In the genomic region with DNA sequence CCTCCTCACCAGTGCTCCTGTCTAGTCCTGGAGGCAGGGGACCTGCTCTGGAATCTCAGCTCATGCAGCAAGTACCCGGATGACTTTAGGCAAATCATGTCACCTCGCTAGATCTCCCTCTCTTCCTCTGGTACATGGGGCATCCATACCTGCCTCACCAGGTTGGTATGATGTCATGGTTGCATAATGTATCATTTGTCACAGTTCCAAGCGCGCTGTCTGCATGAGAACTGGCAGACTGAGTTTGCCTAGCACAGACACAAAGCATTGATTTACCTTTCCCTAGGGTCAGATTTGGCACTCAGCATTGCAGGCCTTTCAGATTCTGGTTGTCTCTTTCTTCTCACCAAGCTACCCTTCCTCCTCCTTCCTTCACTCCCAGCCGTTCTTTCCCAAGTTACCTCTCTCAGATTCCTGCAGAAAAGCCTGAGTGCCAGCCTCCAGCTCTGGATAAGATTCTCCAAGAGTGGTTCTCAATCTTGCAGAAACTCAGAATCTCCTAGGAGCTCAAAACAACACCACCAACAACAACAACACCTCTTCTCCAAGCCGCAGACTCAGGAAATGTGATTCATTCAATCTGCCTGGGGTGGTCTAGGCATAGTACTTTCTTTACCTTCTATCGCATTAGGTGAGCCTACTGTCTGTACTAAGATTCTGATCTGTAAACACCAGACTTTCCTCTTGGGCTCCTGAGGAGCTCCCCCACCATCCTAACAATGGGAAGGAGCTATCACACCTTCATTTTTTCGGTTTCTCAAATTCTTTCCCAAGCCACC, we compare ENCODE assay signal across 14 cellular contexts. TPM values are rescaled to one million over a fixed set of nuclear protein-coding genes. Genes with fewer than 3 reads are reported as not detected.
DNase-seq lines count a peak whose midpoint lies in the region; ATAC-seq and TF ChIP-seq lines count a peak whose summit lies in the region.
"Had no signal": no experiment of that assay in that cellular context is flagged by ENCODE, and none has a peak within 500 bp of the region (broad histone marks: within the 10 kb centered on the region; RNA-seq: fewer than 3 reads in every experiment).

No MANE protein-coding gene starts in this region.

- H3K27ac Mint-ChIP-seq in activated CD8-positive, alpha-beta memory T cell treated with anti-CD3 and anti-CD28 coated beads, Interleukin-2, amount 10 ng/mL, durations not matched to agents 7 days and 5 days, result peak overlapping the region; percentile 11
- peak overlapping the region; percentile 88 to 93 for H3K27ac Mint-ChIP-seq in T-cell
- H3K27ac Mint-ChIP-seq: activated CD4-positive, alpha-beta T cell treated with anti-CD3 and anti-CD28 coated beads, Interleukin-2, amount 10 ng/mL, durations not matched to agents 24 days and 14 days; activated naive CD4-positive, alpha-beta T cell treated with anti-CD3 and anti-CD28 coated beads for 36 hours; T-helper 2 cell treated with Interferon-gamma antibody and Interleukin-4, amounts not matched to agents 5 μg/mL and 100 μg/mL, for 36 hours had no signal

- H3K27me3 Mint-ChIP-seq in activated CD8-positive, alpha-beta memory T cell treated with anti-CD3 and anti-CD28 coated beads, Interleukin-2, amount 10 ng/mL, durations not matched to agents 7 days and 5 days, result peaks cover 3% of the 10 kb centered on the region
- no peaks in the 10 kb centered on the region for H3K27me3 Mint-ChIP-seq in T-cell

- H3K4me3 ChIP-seq in fibroblast of pulmonary artery (replicated peaks; ENCODE audit: low read depth, low read length), result no peak overlapping the region
- H3K4me3 ChIP-seq: ovary, transverse colon had no signal

- POLR2A ChIA-PET in T-cell (lab: Charles Lee), result interaction anchor here in 1 of 2 donors (1.2 to 2.4 kb wide), 2 partner anchors 27 to 54 kb away, joined by 3 to 19 read pairs; no protein-coding TSS in a partner anchor

- no peaks in the 10 kb centered on the region for H3K9me3 Mint-ChIP-seq in activated CD8-positive, alpha-beta memory T cell treated with anti-CD3 and anti-CD28 coated beads, Interleukin-2, amount 10 ng/mL, durations not matched to agents 7 days and 5 days (ENCODE audit: low read depth)
- no peaks in the 10 kb centered on the region for H3K9me3 Mint-ChIP-seq in T-cell
- H3K9me3 Mint-ChIP-seq: activated CD4-positive, alpha-beta T cell treated with anti-CD3 and anti-CD28 coated beads, Interleukin-2, amount 10 ng/mL, durations not matched to agents 24 days and 14 days; activated naive CD4-positive, alpha-beta T cell treated with anti-CD3 and anti-CD28 coated beads for 36 hours; T-helper 2 cell treated with Interferon-gamma antibody and Interleukin-4, amounts not matched to agents 5 μg/mL and 100 μg/mL, for 36 hours had no signal

- H3K36me3 Mint-ChIP-seq in activated CD8-positive, alpha-beta memory T cell treated with anti-CD3 and anti-CD28 coated beads, Interleukin-2, amount 10 ng/mL, durations not matched to agents 7 days and 5 days, result no peaks in the 10 kb centered on the region
- H3K36me3 Mint-ChIP-seq in T-cell, result no peaks in the 10 kb centered on the region

- peaks cover 9% of the 10 kb centered on the region for H3K4me1 Mint-ChIP-seq in activated CD8-positive, alpha-beta memory T cell treated with anti-CD3 and anti-CD28 coated beads, Interleukin-2, amount 10 ng/mL, durations not matched to agents 7 days and 5 days
- peaks cover 0 to 12% (median 8%) of the 10 kb centered on the region in 3 donors for H3K4me1 Mint-ChIP-seq in T-cell
- H3K4me1 Mint-ChIP-seq: activated CD4-positive, alpha-beta T cell treated with anti-CD3 and anti-CD28 coated beads, Interleukin-2, amount 10 ng/mL, durations not matched to agents 24 days and 14 days had no signal

- H3K4me3 Mint-ChIP-seq in activated CD8-positive, alpha-beta memory T cell treated with anti-CD3 and anti-CD28 coated beads, Interleukin-2, amount 10 ng/mL, durations not matched to agents 7 days and 5 days, result no peak overlapping the region
- peak overlapping the region in 2 of 3 donors; percentile 39 to 61 for H3K4me3 Mint-ChIP-seq in T-cell
- H3K4me3 Mint-ChIP-seq: activated CD4-positive, alpha-beta T cell treated with anti-CD3 and anti-CD28 coated beads, Interleukin-2, amount 10 ng/mL, durations not matched to agents 24 days and 14 days; activated naive CD4-positive, alpha-beta T cell treated with anti-CD3 and anti-CD28 coated beads for 36 hours; T-helper 2 cell treated with Interferon-gamma antibody and Interleukin-4, amounts not matched to agents 5 μg/mL and 100 μg/mL, for 36 hours had no signal

- CTCF ChIA-PET in activated CD8-positive, alpha-beta memory T cell treated with anti-CD3 and anti-CD28 coated beads, Interleukin-2, amount 10 ng/mL, durations not matched to agents 7 days and 5 days (lab: Charles Lee), result interaction anchor here (1.0 to 1.1 kb wide), 2 partner anchors 32 to 37 kb away, joined by 3 to 4 read pairs; no protein-coding TSS in a partner anchor
- CTCF ChIA-PET in T-cell (lab: Charles Lee), result interaction anchor here in 1 of 2 donors (1.2 to 1.3 kb wide), 2 partner anchors 27 to 30 kb away, joined by 3 to 4 read pairs; no protein-coding TSS in a partner anchor

- peak; percentile 50 for DNase-seq in activated CD8-positive, alpha-beta memory T cell treated with anti-CD3 and anti-CD28 coated beads, Interleukin-2, amount 10 ng/mL, durations not matched to agents 7 days and 5 days
- DNase-seq in activated CD8-positive, alpha-beta memory T cell treated with anti-CD3 and anti-CD28 coated beads, Interleukin-2, amount 50 U/mL, for 48 hours, result no peak
- DNase-seq in T-cell (peak in 13 of 34 experiments; percentile 4 to 42 (median 8)), fibroblast of pulmonary artery (ENCODE audit: low read depth) (peak; percentile 55), SW480 (ENCODE audit: low spot score) (no peak), NCI-H2227 (lab: John Stamatoyannopoulos, UW; ENCODE audit: unreplicated experiment) (no peak), SW 1271 (lab: John Stamatoyannopoulos, UW) (no peak)
- peak; percentile 5 to 7 for DNase-seq in stimulated activated CD8-positive, alpha-beta memory T cell treated with anti-CD3 and anti-CD28 coated beads, Interleukin-15, amount 100 ng/mL, for 4 hours (ENCODE audit: low read depth in 2 of 2)
- DNase-seq: activated CD4-positive, alpha-beta T cell treated with anti-CD3 and anti-CD28 coated beads, Interleukin-2, amount 10 ng/mL, durations not matched to agents 24 days and 14 days; activated naive CD4-positive, alpha-beta T cell treated with anti-CD3 and anti-CD28 coated beads for 36 hours; NCI-H2081; ovary; transverse colon had no signal

- ATAC-seq in activated CD8-positive, alpha-beta memory T cell treated with anti-CD3 and anti-CD28 coated beads, Interleukin-2, amount 10 ng/mL, durations not matched to agents 7 days and 5 days, result peak; percentile 78
- peak; percentile 32 to 86 (median 49) for ATAC-seq in T-cell (replicated peaks in 1 of 4)

- no peak for TF ChIP-seq CTCF in fibroblast of pulmonary artery (IDR thresholded peaks at IDR 0.05; ENCODE audit: low read length, missing control alignments)

RNA-seq across cellular contexts. Expression of gene FAM43A, which starts 29.5 kb away (rescaled TPM):
- 10 to 100 TPM in 1 of 2 experiments, 1 to 10 TPM in 1; 1.6 to 10.0 TPM for total RNA-seq in activated CD8-positive, alpha-beta memory T cell treated with anti-CD3 and anti-CD28 coated beads, Interleukin-2, amount 10 ng/mL, durations not matched to agents 7 days and 5 days
- total RNA-seq in T-cell, result 10 to 100 TPM in 2 of 5 donors, 1 to 10 TPM in 3; 2.2 to 14.2 (median 8.1) TPM

RNA-seq across cellular contexts. Expression of gene LSG1, which starts 43.2 kb away (rescaled TPM):
- 10 to 100 TPM; 42.8 to 58.7 TPM for total RNA-seq in activated CD8-positive, alpha-beta memory T cell treated with anti-CD3 and anti-CD28 coated beads, Interleukin-2, amount 10 ng/mL, durations not matched to agents 7 days and 5 days
- total RNA-seq in T-cell, result 10 to 100 TPM; 40.0 to 83.5 (median 49.5) TPM

Comparison
In these comparisons a context has a peak if more than half of its experiments do, and no peak if none do; other contexts are left out.
1. DNase-seq: peak in activated CD8-positive, alpha-beta memory T cell treated with anti-CD3 and anti-CD28 coated beads, Interleukin-2, amount 10 ng/mL, durations not matched to agents 7 days and 5 days (single experiment), fibroblast of pulmonary artery (single experiment) and stimulated activated CD8-positive, alpha-beta memory T cell treated with anti-CD3 and anti-CD28 coated beads, Interleukin-15, amount 100 ng/mL, for 4 hours (2 of 2); none in activated CD8-positive, alpha-beta memory T cell treated with anti-CD3 and anti-CD28 coated beads, Interleukin-2, amount 50 U/mL, for 48 hours (single experiment), SW480 (single experiment), NCI-H2227 (single experiment) and SW 1271 (0 of 2).